In the genomic region with DNA sequence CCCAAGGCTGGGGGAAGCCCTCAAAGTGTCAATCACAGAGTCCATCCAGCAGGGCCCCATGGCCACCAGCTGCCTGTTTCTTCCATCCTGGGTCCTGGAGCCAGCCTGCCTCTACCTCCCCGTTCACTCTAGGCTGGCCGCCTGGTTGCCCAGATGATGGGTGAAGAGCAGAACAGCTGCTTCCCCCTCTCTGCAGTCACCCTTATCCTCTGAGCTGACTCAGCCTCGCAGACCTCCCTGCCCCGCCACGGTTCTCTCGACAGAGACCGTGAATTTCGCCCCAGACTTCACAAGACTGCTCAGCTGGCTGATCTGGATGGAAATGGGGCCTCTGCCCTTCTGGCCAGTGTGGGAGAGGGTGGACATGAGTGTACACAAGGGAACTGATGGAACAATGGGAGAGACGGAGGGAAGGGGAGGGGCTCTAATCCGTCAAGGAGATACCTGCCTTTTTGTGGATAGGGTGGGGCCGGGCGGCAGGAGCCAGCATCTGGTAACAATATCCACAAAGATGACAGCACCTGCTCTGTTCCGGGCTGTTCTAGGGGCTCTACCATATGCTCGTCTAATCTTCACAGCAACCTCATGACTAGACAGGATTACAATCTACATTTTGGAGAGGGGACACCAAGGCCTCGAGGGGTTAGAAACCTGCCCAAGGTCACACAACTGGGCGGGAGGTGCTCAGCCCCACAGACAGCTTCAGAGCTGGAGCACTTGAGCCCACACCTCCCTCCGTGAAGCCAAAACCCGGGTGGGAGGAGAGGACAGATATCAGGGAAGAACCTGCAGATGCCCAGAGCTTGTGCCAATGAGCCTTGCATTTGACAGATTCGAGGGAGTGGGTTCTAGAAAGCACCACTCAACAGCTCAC, we compare ENCODE assay signal across 22 cellular contexts.
DNase-seq lines count a peak whose midpoint lies in the region; FAIRE-seq and TF ChIP-seq lines count a peak whose summit lies in the region.
"Had no signal": no experiment of that assay in that cellular context is flagged by ENCODE, and none has a peak within 500 bp of the region (broad histone marks: within the 10 kb centered on the region; RNA-seq: fewer than 3 reads in every experiment).

No MANE protein-coding gene starts in this region.

- H3K36me3 ChIP-seq in BLaER1: peaks cover 19% of the 10 kb centered on the region; the same call in 1 of the 2 replicates
- no peaks in the 10 kb centered on the region for H3K36me3 ChIP-seq in HEK293 (ENCODE audit: control insufficient read depth in 2 of 2, insufficient read depth in 1 of 2, low read length in 2 of 2)
- no peaks in the 10 kb centered on the region for H3K36me3 ChIP-seq in kidney (ENCODE audit: control insufficient read depth in 1 of 2, insufficient read depth in 2 of 2, low read length in 2 of 2)
- H3K36me3 ChIP-seq: left ventricle myocardium inferior, SJSA1, thoracic aorta had no signal

- DNase-seq in NCI-H748 (lab: John Stamatoyannopoulos, UW; ENCODE audit: unreplicated experiment): peak; percentile 88
- peak; percentile 57 for DNase-seq in kidney
- DNase-seq in NCI-H446 (lab: John Stamatoyannopoulos, UW): no peak
- DNase-seq in NCI-H1092 treated with DMSO at 0.1 percent for 48 hours (lab: John Stamatoyannopoulos, UW): no peak
- no peak for DNase-seq in NOMO-1 treated with dmso at 0.1 percent for 144 hours (lab: John Stamatoyannopoulos, UW; ENCODE audit: unreplicated experiment)
- DNase-seq: activated CD4-positive, alpha-beta T cell treated with anti-CD3 and anti-CD28 coated beads, Interleukin-2, amount 10 ng/mL, durations not matched to agents 7 days and 5 days; CD8-positive, alpha-beta T cell; cortex of kidney; effector memory CD8-positive, alpha-beta T cell; H7; head of caudate nucleus; left ventricle myocardium inferior; mesenchymal stem cell; NCI-H774; stimulated activated CD8-positive, alpha-beta memory T cell treated with anti-CD3 and anti-CD28 coated beads, Interleukin-4, amount 100 ng/mL, for 48 hours had no signal

- H3K27me3 ChIP-seq in BLaER1: no peaks in the 10 kb centered on the region

- POLR2A ChIA-PET in HEK293 (lab: Yijun Ruan, JAX): no interaction called here

- H3K4me3 ChIP-seq in BLaER1 (no peak overlapping the region), HEK293 (ENCODE audit: low read depth, low read length) (no peak overlapping the region), kidney (ENCODE audit: low read length in 2 of 2) (no peak overlapping the region)
- H3K4me3 ChIP-seq: left ventricle myocardium inferior, SJSA1, thoracic aorta had no signal

- TF ChIP-seq CTCF in HEK293 (tag by site-specific recombination; IDR thresholded peaks at IDR 0.05): no peak
- TF ChIP-seq CTCF in kidney (IDR thresholded peaks at IDR 0.05; ENCODE audit: borderline replicate concordance, extremely low read depth, insufficient read depth): no peak

- intact Hi-C loops in kidney (cut with DNase I): no loop called here

- H4K20me1 ChIP-seq in BLaER1: peaks cover 68% of the 10 kb centered on the region

- no peak overlapping the region; the same call in 1 of the 2 replicates for H3K27ac ChIP-seq in BLaER1
- H3K27ac ChIP-seq in HEK293 (ENCODE audit: extremely low read depth, low read depth, low read length): no peak overlapping the region
- no peak overlapping the region for H3K27ac ChIP-seq in kidney (ENCODE audit: low read depth in 2 of 2, low read length in 2 of 2)
- H3K27ac ChIP-seq: HL-60, left ventricle myocardium inferior, SJSA1, thoracic aorta had no signal

- peak overlapping the region; percentile 31; the same call in 1 of the 2 replicates for H3K4me2 ChIP-seq in BLaER1

- H3K9ac ChIP-seq in BLaER1 (0 out of 2 replicates have a peak overlapping the region, but pooled peaks have one; percentile 19), kidney (ENCODE audit: low read length in 2 of 2) (no peak overlapping the region)

- no peaks in the 10 kb centered on the region for H3K9me3 ChIP-seq in BLaER1
- H3K9me3 ChIP-seq in HEK293 (ENCODE audit: control insufficient read depth, insufficient read depth, low read depth, low read length): no peaks in the 10 kb centered on the region
- H3K9me3 ChIP-seq in kidney (ENCODE audit: control insufficient read depth in 1 of 2, low read length in 2 of 2): no peaks in the 10 kb centered on the region
- H3K9me3 ChIP-seq: left ventricle myocardium inferior, SJSA1, thoracic aorta had no signal

- no peak for FAIRE-seq in kidney (lab: Jason Lieb, UNC)
- FAIRE-seq: GM12891, islet of Langerhans had no signal

- peaks cover 35% of the 10 kb centered on the region for H3K4me1 ChIP-seq in BLaER1
- H3K4me1 ChIP-seq in HEK293 (ENCODE audit: control insufficient read depth, insufficient read depth, low read length): peaks cover 4% of the 10 kb centered on the region
- H3K4me1 ChIP-seq in kidney (ENCODE audit: control insufficient read depth in 1 of 2, insufficient read depth in 1 of 2, low read depth in 1 of 2, low read length in 2 of 2): no peaks in the 10 kb centered on the region
- H3K4me1 ChIP-seq: left ventricle myocardium inferior, SJSA1 had no signal

- CTCF ChIA-PET in HEK293 (lab: Yijun Ruan, JAX): no interaction called here

TF ChIP-seq in HEK293, 187 proteins besides CTCF, POLR2A, EP300 and RAD21:
- TF ChIP-seq ZNF341 (tag by site-specific recombination; IDR thresholded peaks at IDR 0.05; ENCODE audit: low read depth) (peak; percentile 45; the same call in 1 of the 2 replicates), ZNF133 (tag by site-specific recombination; IDR thresholded peaks at IDR 0.05) (no peak), ZNF677 (tag by site-specific recombination; IDR thresholded peaks at IDR 0.05) (no peak)

Comparison
In these comparisons a context has a peak if more than half of its experiments do, and no peak if none do; other contexts are left out.
1. DNase-seq: peak in NCI-H748 (single experiment) and kidney (single experiment); none in NCI-H446 (0 of 2), NCI-H1092 treated with DMSO at 0.1 percent for 48 hours (single experiment) and NOMO-1 treated with dmso at 0.1 percent for 144 hours (single experiment).